ENCODE assay signal across 1 cellular context in the genomic region with DNA sequence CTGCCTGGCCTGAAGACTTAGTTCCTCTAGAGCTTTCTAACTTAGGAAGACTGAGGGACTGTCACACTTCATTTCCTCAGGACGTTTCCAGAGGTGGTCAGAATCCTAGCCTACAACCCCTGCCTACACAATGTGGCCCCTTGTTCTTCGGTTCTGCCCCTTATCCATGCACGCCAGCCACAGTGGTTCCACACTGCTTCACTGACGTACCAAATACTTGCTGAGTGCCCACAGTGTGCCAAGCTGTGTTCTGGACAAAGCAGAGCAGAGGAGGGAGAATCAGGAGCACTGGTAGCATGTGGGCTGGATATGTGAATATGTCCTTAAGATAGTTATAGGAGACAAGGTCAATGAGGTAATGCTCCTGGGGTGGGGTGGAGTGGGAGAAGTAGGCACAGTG.
TF ChIP-seq lines count a peak whose summit lies in the region.

No MANE protein-coding gene starts in this region.

TF ChIP-seq in H1, 55 proteins besides CTCF, POLR2A, EP300 and RAD21:
- TF ChIP-seq KDM1A (IDR thresholded peaks at IDR 0.05; ENCODE audit: borderline replicate concordance, low read length), result no peak
- TF ChIP-seq CBX8 (IDR thresholded peaks at IDR 0.05; ENCODE audit: borderline replicate concordance, low read depth, low read length), result no peak
- TF ChIP-seq POU5F1 (IDR thresholded peaks at IDR 0.05; ENCODE audit: low read depth, low read length), result no peak
- TF ChIP-seq CTBP2 (IDR thresholded peaks at IDR 0.05; ENCODE audit: borderline replicate concordance, insufficient read depth, insufficient read length, low read length), result no peak
TF ChIP-seq in H1: peak in this region for 0.
